32 cellular contexts compared by ENCODE assay signal in the genomic region with DNA sequence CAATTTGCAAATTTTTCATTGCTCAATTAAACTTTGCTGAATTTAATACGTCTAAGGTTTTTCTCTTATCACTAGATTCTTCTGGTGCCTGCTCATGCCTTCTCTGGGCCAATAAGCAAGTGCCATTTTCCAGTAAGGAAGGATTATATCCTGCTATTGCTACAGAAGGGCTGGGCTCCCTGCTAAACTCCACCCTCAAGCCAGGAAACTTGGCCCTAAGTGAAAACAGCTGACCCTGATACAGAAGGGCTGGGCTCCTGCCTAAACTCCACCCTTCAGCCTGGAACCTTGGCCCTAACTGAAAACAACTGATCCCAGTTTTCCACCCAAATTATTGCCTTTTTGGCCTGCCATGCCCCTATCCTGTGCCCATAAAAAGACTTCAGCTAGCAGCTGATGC.
A peak's percentile ranks its signal among the peaks of the same experiment; 100 is the strongest.
DNase-seq lines count a peak whose midpoint lies in the region; ATAC-seq and TF ChIP-seq lines count a peak whose summit lies in the region.
"Had no signal": no experiment of that assay in that cellular context is flagged by ENCODE, and none has a peak within 500 bp of the region (broad histone marks: within the 10 kb centered on the region; RNA-seq: fewer than 3 reads in every experiment).

No MANE protein-coding gene starts in this region.

- H3K4me1 ChIP-seq in uterus, result no peaks in the 10 kb centered on the region
- H3K4me1 ChIP-seq: esophagus squamous epithelium, left lung, parathyroid adenoma, right atrium auricular region, spleen, vagina had no signal

- intact Hi-C loops in uterus (cut with DNase I; ENCODE audit: low total_unique reads), result no loop called here

- peaks cover 2% of the 10 kb centered on the region for H3K9me3 Mint-ChIP-seq in glutamatergic neuron (ENCODE audit: unreplicated experiment)
- H3K9me3 Mint-ChIP-seq: activated CD4-positive, alpha-beta memory T cell treated with anti-CD3 and anti-CD28 coated beads for 36 hours; stimulated activated naive CD8-positive, alpha-beta T cell treated with anti-CD3 and anti-CD28 coated beads, Interleukin-15, amount 100 ng/mL, for 72 hours had no signal

- no peak for TF ChIP-seq POLR2A in uterus (IDR thresholded peaks at IDR 0.05)

- H3K4me1 Mint-ChIP-seq in glutamatergic neuron (ENCODE audit: low read depth, unreplicated experiment), result no peaks in the 10 kb centered on the region
- H3K4me1 Mint-ChIP-seq: stimulated activated naive CD8-positive, alpha-beta T cell treated with anti-CD3 and anti-CD28 coated beads, Interleukin-15, amount 100 ng/mL, for 72 hours; T-helper 17 cell had no signal

- TF ChIP-seq CTCF in glutamatergic neuron (IDR thresholded peaks at IDR 0.05; ENCODE audit: partially characterized antibody, unreplicated experiment), result no peak
- no peak for TF ChIP-seq CTCF in uterus (IDR thresholded peaks at IDR 0.05)

- no peaks in the 10 kb centered on the region for H3K27me3 ChIP-seq in uterus
- H3K27me3 ChIP-seq: brain microvascular endothelial cell, esophagus squamous epithelium, left lung, neural progenitor cell, right atrium auricular region, spleen, vagina had no signal

- H3K9me3 ChIP-seq in uterus, result no peaks in the 10 kb centered on the region
- H3K9me3 ChIP-seq: esophagus squamous epithelium, right atrium auricular region, vagina had no signal

- no peak overlapping the region for H3K4me3 Mint-ChIP-seq in glutamatergic neuron (ENCODE audit: unreplicated experiment)
- H3K4me3 Mint-ChIP-seq: activated CD4-positive, alpha-beta memory T cell treated with anti-CD3 and anti-CD28 coated beads for 36 hours; CD4-positive, alpha-beta T cell; neural progenitor cell; stimulated activated naive CD8-positive, alpha-beta T cell treated with anti-CD3 and anti-CD28 coated beads, Interleukin-15, amount 100 ng/mL, for 72 hours; T-helper 17 cell had no signal

- H3K27me3 Mint-ChIP-seq in glutamatergic neuron (ENCODE audit: unreplicated experiment), result no peaks in the 10 kb centered on the region
- H3K27me3 Mint-ChIP-seq: CD4-positive, alpha-beta T cell had no signal

- H3K36me3 Mint-ChIP-seq in glutamatergic neuron (ENCODE audit: unreplicated experiment), result peaks cover 6% of the 10 kb centered on the region
- H3K36me3 Mint-ChIP-seq: activated CD4-positive, alpha-beta memory T cell treated with anti-CD3 and anti-CD28 coated beads for 36 hours; neural progenitor cell had no signal

- H3K27ac ChIP-seq in uterus, result no peak overlapping the region
- H3K27ac ChIP-seq: brain microvascular endothelial cell, esophagus squamous epithelium, left lung, parathyroid adenoma, right atrium auricular region, spleen, vagina had no signal

- ATAC-seq in HG03097 (IDR thresholded peaks at IDR 0.05; ENCODE audit: low FRiP score, unreplicated experiment), result no peak
- ATAC-seq: activated CD4-positive, CD25-positive, alpha-beta regulatory T cell treated with anti-CD3 and anti-CD28 coated beads, Interleukin-2, amount 50 U/mL, for 24 hours; left lung; T-helper 17 cell had no signal

- DNase-seq in AG20443 (ENCODE audit: low spot score) (peak; percentile 61), RPMI7951 (ENCODE audit: low read depth) (peak; percentile 10), fibroblast of peridontal ligament (ENCODE audit: extremely low read depth) (peak; percentile 60), stromal cell of bone marrow (ENCODE audit: low read depth) (peak; percentile 9), glutamatergic neuron (no peak), uterus (no peak)
- DNase-seq: activated CD4-positive, alpha-beta memory T cell treated with anti-CD3 and anti-CD28 coated beads for 36 hours; activated naive CD4-positive, alpha-beta T cell treated with Interleukin-2 at 50 U/mL for 16 hours; amniotic stem cell; brain microvascular endothelial cell; CD4-positive, alpha-beta T cell; cerebellar nuclear complex; dermis blood vessel endothelial cell; DND-41; esophagus squamous epithelium; head of caudate nucleus; islet precursor cell; KBM-7; left lung; mesenchymal stem cell; NCI-H1092 treated with DMSO at 0.1 percent for 48 hours; NCI-H1694 treated with DMSO at 0.1 percent for 48 hours; spleen; stimulated activated CD8-positive, alpha-beta memory T cell treated with anti-CD3 and anti-CD28 coated beads, Interleukin-4, amount 100 ng/mL, for 48 hours; stimulated activated naive CD8-positive, alpha-beta T cell treated with anti-CD3 and anti-CD28 coated beads, Interleukin-15, amount 100 ng/mL, for 72 hours; T-helper 17 cell had no signal

- H3K36me3 ChIP-seq in uterus, result no peaks in the 10 kb centered on the region
- H3K36me3 ChIP-seq: brain microvascular endothelial cell, esophagus squamous epithelium, left lung, neural progenitor cell, right atrium auricular region, spleen, vagina had no signal

- H3K27ac Mint-ChIP-seq in glutamatergic neuron (ENCODE audit: unreplicated experiment), result no peak overlapping the region
- H3K27ac Mint-ChIP-seq: activated CD4-positive, alpha-beta memory T cell treated with anti-CD3 and anti-CD28 coated beads for 36 hours; CD4-positive, alpha-beta T cell; stimulated activated naive CD8-positive, alpha-beta T cell treated with anti-CD3 and anti-CD28 coated beads, Interleukin-15, amount 100 ng/mL, for 72 hours; T-helper 17 cell had no signal

- H3K4me3 ChIP-seq in uterus, result no peak overlapping the region
- H3K4me3 ChIP-seq: esophagus squamous epithelium, left lung, neural progenitor cell, right atrium auricular region, spleen, vagina had no signal

Comparison
In these comparisons a context has a peak if more than half of its experiments do, and no peak if none do; other contexts are left out.
1. DNase-seq: peak in AG20443 (single experiment), RPMI7951 (single experiment), fibroblast of peridontal ligament (single experiment) and stromal cell of bone marrow (single experiment); none in glutamatergic neuron (single experiment) and uterus (0 of 2).